Comparison of ENCODE assay signal across 8 cellular contexts in the genomic region with DNA sequence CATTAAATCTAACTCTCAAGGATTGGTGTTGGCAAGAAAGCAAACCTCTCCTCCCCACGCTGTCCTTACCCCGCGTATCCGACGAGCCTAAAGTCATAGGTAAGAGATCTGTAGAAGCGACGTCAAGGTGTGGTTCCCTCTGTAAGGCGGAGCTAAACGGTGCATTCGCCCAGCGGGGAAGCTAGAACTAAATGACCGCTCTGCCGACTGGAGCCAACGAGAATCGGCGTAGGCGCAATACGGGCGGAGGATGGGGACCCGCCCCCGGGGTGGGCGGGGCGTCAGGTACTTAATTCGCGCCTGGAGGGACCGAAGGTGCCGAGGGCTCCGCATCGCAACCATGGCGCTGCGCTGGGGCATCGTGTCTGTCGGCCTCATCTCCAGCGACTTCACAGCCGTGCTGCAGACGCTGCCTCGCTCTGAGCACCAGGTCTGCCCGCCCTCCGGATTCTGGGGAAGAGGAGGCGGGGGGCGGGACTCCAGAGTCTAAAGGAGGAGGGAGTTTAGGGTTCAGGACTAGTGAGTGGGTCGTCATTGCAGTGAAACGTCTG. TPM values are rescaled to one million over a fixed set of nuclear protein-coding genes. Genes with fewer than 3 reads are reported as not detected.
DNase-seq lines count a peak whose midpoint lies in the region; ATAC-seq lines count a peak whose summit lies in the region.

A gene (plus strand): TSS at position 318 of the 551 bp plus-strand sequence. CDS start 23 bp downstream, at position 341.

- 1% methylated on average over 32 to 39 of the region's 43 CpGs for WGBS in mesodermal cell (ENCODE audit: insufficient coverage in 2 of 2), 2 experiments

- no peaks in the 10 kb centered on the region for H3K27me3 ChIP-seq in endocrine pancreas (ENCODE audit: control insufficient read depth, insufficient read depth, low read length)

- no peak within 1 kb of the TSS for H3K27ac ChIP-seq in mesodermal cell (ENCODE audit: low read depth, low read length, severe bottlenecking)

- peak; percentile 63 for ATAC-seq in HG03439 (IDR thresholded peaks at IDR 0.05; ENCODE audit: unreplicated experiment)
- no peak for ATAC-seq in HG03442 (IDR thresholded peaks at IDR 0.05; ENCODE audit: unreplicated experiment)

- H3K36me3 ChIP-seq in endocrine pancreas (ENCODE audit: control insufficient read depth, insufficient read depth, low read length) (no peaks in the 10 kb centered on the region), mesodermal cell (ENCODE audit: control insufficient read depth, insufficient read depth, low read length) (no peaks in the 10 kb centered on the region)

- DNase-seq in DMS114 treated with DMSO at 0.1 percent for 48 hours (lab: John Stamatoyannopoulos, UW; ENCODE audit: unreplicated experiment) = peak; percentile 65
- DNase-seq in NCI-H82 treated with DMSO at 0.1 percent for 48 hours (lab: John Stamatoyannopoulos, UW; ENCODE audit: unreplicated experiment) = peak; percentile 73
- peak; percentile 45 to 55 (median 51) for DNase-seq in activated CD8-positive, alpha-beta memory T cell treated with anti-CD3 and anti-CD28 coated beads for 48 hours (ENCODE audit: low read depth in 2 of 3, low spot score in 2 of 3)
- peak; percentile 68 for DNase-seq in stimulated activated CD8-positive, alpha-beta memory T cell treated with anti-CD3 and anti-CD28 coated beads, Interleukin-15, amount 100 ng/mL, for 1 hour (ENCODE audit: low read depth)

- peak within 1 kb of the TSS; percentile 17 for H3K9ac ChIP-seq in endocrine pancreas (ENCODE audit: control insufficient read depth, insufficient read depth, low read length)

- no peaks in the 10 kb centered on the region for H3K4me1 ChIP-seq in endocrine pancreas (ENCODE audit: control insufficient read depth, insufficient read depth, low read length)
- H3K4me1 ChIP-seq in mesodermal cell (ENCODE audit: control insufficient read depth, insufficient read depth, low read length, poor library complexity, severe bottlenecking) = no peaks in the 10 kb centered on the region

- H3K9me3 ChIP-seq in endocrine pancreas (ENCODE audit: control insufficient read depth, low read length) (no peaks in the 10 kb centered on the region), mesodermal cell (ENCODE audit: control insufficient read depth, low read length) (no peaks in the 10 kb centered on the region)

- H3K4me3 ChIP-seq in endocrine pancreas (ENCODE audit: control insufficient read depth, insufficient read depth, low read length) = peak within 1 kb of the TSS; percentile 60
- peak within 1 kb of the TSS; percentile 43 for H3K4me3 ChIP-seq in mesodermal cell (ENCODE audit: extremely low read depth, insufficient read depth, low read length, poor library complexity, severe bottlenecking)

RNA-seq across cellular contexts. Expression of the gene that starts here (rescaled TPM):
- 1.3 TPM for polyA plus RNA-seq in mesodermal cell (2013, experiment 1 of 2)
- 1.0 TPM for polyA plus RNA-seq in mesodermal cell (2013, experiment 2 of 2)
